ENCODE assay signal across 20 cellular contexts in genomic region chr10:128113026-128113425, GRCh38. TPM values are rescaled to one million over a fixed set of nuclear protein-coding genes. Genes with fewer than 3 reads are reported as not detected.
DNase-seq lines count a peak whose midpoint lies in the region; ATAC-seq, FAIRE-seq and TF ChIP-seq lines count a peak whose summit lies in the region.
"Had no signal": no experiment of that assay in that cellular context is flagged by ENCODE, and none has a peak within 500 bp of the region (broad histone marks: within the 10 kb centered on the region; RNA-seq: fewer than 3 reads in every experiment).

No MANE protein-coding gene starts in this region.

- TF ChIP-seq POLR2A in GM12878 (IDR thresholded peaks at IDR 0.05; ENCODE audit: low read depth, low read length) (no peak), adrenal gland (IDR thresholded peaks at IDR 0.05) (no peak)

- CTCF ChIA-PET in activated CD4-positive, alpha-beta T cell treated with anti-CD3 and anti-CD28 coated beads, Interleukin-2, amount 10 ng/mL, durations not matched to agents 7 days and 5 days (lab: Charles Lee), result interaction anchor here (1.1 to 5.1 kb wide), 4 partner anchors 9 to 44 kb away, joined by 3 to 19 read pairs (median 3); no protein-coding TSS in a partner anchor
- CTCF ChIA-PET in GM12878 (lab: Yijun Ruan, JAX), result interaction anchor here (0.7 to 1.0 kb wide), 2 partner anchors 38 to 41 kb away, joined by 3 read pairs; no protein-coding TSS in a partner anchor
- CTCF ChIA-PET in CD8-positive, alpha-beta T cell (lab: Charles Lee), result no interaction called here

- H3K9me3 ChIP-seq in DND-41 (ENCODE audit: insufficient read depth, low read length, severe bottlenecking) (no peaks in the 10 kb centered on the region), GM12878 (replicated peaks; ENCODE audit: control insufficient read depth, insufficient read depth, low read length) (no peaks in the 10 kb centered on the region), adrenal gland (replicated peaks in 1 of 3) (no peaks in the 10 kb centered on the region)
- no peaks in the 10 kb centered on the region for H3K9me3 ChIP-seq in CD8-positive, alpha-beta T cell (ENCODE audit: low read length)
- H3K9me3 ChIP-seq: BLaER1 treated with 17β-estradiol and CSF1 and Interleukin-3, amounts not matched to agents 10 nM and 100 nM; Caco-2 had no signal

- peak overlapping the region; percentile 19 for H3K27ac Mint-ChIP-seq in activated CD4-positive, alpha-beta T cell treated with anti-CD3 and anti-CD28 coated beads, Interleukin-2, amount 10 ng/mL, durations not matched to agents 7 days and 5 days
- H3K27ac Mint-ChIP-seq in activated CD4-positive, alpha-beta T cell treated with anti-CD3 and anti-CD28 coated beads, Interleukin-2, amount 10 ng/mL, durations not matched to agents 24 days and 14 days, result no peak overlapping the region
- H3K27ac Mint-ChIP-seq in CD8-positive, alpha-beta T cell, result no peak overlapping the region
- H3K27ac Mint-ChIP-seq: B cell had no signal

- ATAC-seq in DND-41 (ENCODE audit: insufficient read depth, low read depth), result 0 out of 3 replicates have a peak, but pooled peaks have one; percentile 39
- no peak for ATAC-seq in GM12878
- no peak for ATAC-seq in CD8-positive, alpha-beta T cell

- H3K27me3 ChIP-seq in DND-41 (ENCODE audit: insufficient read depth, low read length, poor library complexity) (no peaks in the 10 kb centered on the region), GM12878 (replicated peaks in 1 of 2; ENCODE audit: control insufficient read depth in 2 of 2, insufficient read depth in 2 of 2, low read length in 1 of 2) (no peaks in the 10 kb centered on the region), adrenal gland (no peaks in the 10 kb centered on the region)
- H3K27me3 ChIP-seq in CD8-positive, alpha-beta T cell (ENCODE audit: insufficient read depth, low read length), result no peaks in the 10 kb centered on the region
- H3K27me3 ChIP-seq: BLaER1 treated with 17β-estradiol and CSF1 and Interleukin-3, amounts not matched to agents 10 nM and 100 nM had no signal

- in situ Hi-C loops in GM12878 (cut with MboI), result no loop called here

- H3K9ac ChIP-seq in DND-41 (ENCODE audit: low read depth, low read length), result no peak overlapping the region
- H3K9ac ChIP-seq in GM12878 (ENCODE audit: control insufficient read depth, insufficient read depth, low read length), result no peak overlapping the region
- H3K9ac ChIP-seq: BLaER1 treated with 17β-estradiol and CSF1 and Interleukin-3, amounts not matched to agents 10 nM and 100 nM; GM23248; KMS-11 had no signal

- H3K4me1 ChIP-seq in DND-41 (ENCODE audit: insufficient read depth, low read length) (no peaks in the 10 kb centered on the region), GM12878 (ENCODE audit: control insufficient read depth, insufficient read depth, low read length) (no peaks in the 10 kb centered on the region), adrenal gland (replicated peaks in 1 of 2) (no peaks in the 10 kb centered on the region)
- no peaks in the 10 kb centered on the region for H3K4me1 ChIP-seq in CD8-positive, alpha-beta T cell (ENCODE audit: insufficient read depth, low read length)
- H3K4me1 ChIP-seq: Caco-2 had no signal

- H4K20me1 ChIP-seq in DND-41 (ENCODE audit: insufficient read depth, low read length), result peaks cover 73% of the 10 kb centered on the region
- H4K20me1 ChIP-seq in GM12878 (ENCODE audit: control insufficient read depth, insufficient read depth), result no peaks in the 10 kb centered on the region

- H2AFZ ChIP-seq in DND-41 (ENCODE audit: low read depth, low read length) (no peak overlapping the region), GM12878 (ENCODE audit: control insufficient read depth, low read depth, low read length) (no peak overlapping the region)
- H2AFZ ChIP-seq: GM23248 had no signal

- SMC1A ChIA-PET in GM12878 (lab: Charles Lee; ENCODE audit: uncharacterized antibody, unreplicated experiment), result no interaction called here

- intact Hi-C loops in activated CD4-positive, alpha-beta T cell treated with anti-CD3 and anti-CD28 coated beads, Interleukin-2, amount 10 ng/mL, durations not matched to agents 24 days and 14 days (cut with micrococcal nuclease), result no loop called here
- intact Hi-C loops in GM12878 (cut with micrococcal nuclease; ENCODE audit: unreplicated experiment) (no loop called here), adrenal gland (cut with DNase I) (no loop called here)
- intact Hi-C loops in CD8-positive, alpha-beta T cell (cut with DNase I, micrococcal nuclease), result no loop called here

- H3K27me3 Mint-ChIP-seq in activated CD4-positive, alpha-beta T cell treated with anti-CD3 and anti-CD28 coated beads, Interleukin-2, amount 10 ng/mL, durations not matched to agents 7 days and 5 days, result no peaks in the 10 kb centered on the region
- H3K27me3 Mint-ChIP-seq in activated CD4-positive, alpha-beta T cell treated with anti-CD3 and anti-CD28 coated beads, Interleukin-2, amount 10 ng/mL, durations not matched to agents 24 days and 14 days, result no peaks in the 10 kb centered on the region
- H3K27me3 Mint-ChIP-seq in CD8-positive, alpha-beta T cell (ENCODE audit: low read depth), result no peaks in the 10 kb centered on the region
- H3K27me3 Mint-ChIP-seq: B cell; CD4-positive, CD25-positive, alpha-beta regulatory T cell had no signal

- H3K9me3 Mint-ChIP-seq in activated CD4-positive, alpha-beta T cell treated with anti-CD3 and anti-CD28 coated beads, Interleukin-2, amount 10 ng/mL, durations not matched to agents 7 days and 5 days, result no peaks in the 10 kb centered on the region
- H3K9me3 Mint-ChIP-seq in activated CD4-positive, alpha-beta T cell treated with anti-CD3 and anti-CD28 coated beads, Interleukin-2, amount 10 ng/mL, durations not matched to agents 24 days and 14 days, result no peaks in the 10 kb centered on the region
- no peaks in the 10 kb centered on the region for H3K9me3 Mint-ChIP-seq in CD8-positive, alpha-beta T cell
- H3K9me3 Mint-ChIP-seq: CD4-positive, CD25-positive, alpha-beta regulatory T cell had no signal

- POLR2A ChIA-PET in activated CD4-positive, alpha-beta T cell treated with anti-CD3 and anti-CD28 coated beads, Interleukin-2, amount 10 ng/mL, durations not matched to agents 7 days and 5 days (lab: Charles Lee), result no interaction called here
- POLR2A ChIA-PET in GM12878 (lab: Charles Lee), result interaction anchor here (1.0 kb wide), 1 partner anchor 10 kb away, joined by 3 read pairs; no protein-coding TSS in a partner anchor
- POLR2A ChIA-PET in CD8-positive, alpha-beta T cell (lab: Charles Lee), result no interaction called here

- H3K4me1 Mint-ChIP-seq in activated CD4-positive, alpha-beta T cell treated with anti-CD3 and anti-CD28 coated beads, Interleukin-2, amount 10 ng/mL, durations not matched to agents 7 days and 5 days, result peaks cover 33% of the 10 kb centered on the region
- H3K4me1 Mint-ChIP-seq in activated CD4-positive, alpha-beta T cell treated with anti-CD3 and anti-CD28 coated beads, Interleukin-2, amount 10 ng/mL, durations not matched to agents 24 days and 14 days, result peaks cover 15% of the 10 kb centered on the region
- no peaks in the 10 kb centered on the region for H3K4me1 Mint-ChIP-seq in CD8-positive, alpha-beta T cell (ENCODE audit: low read depth)
- H3K4me1 Mint-ChIP-seq: B cell had no signal

- TF ChIP-seq CTCF in DND-41 (IDR thresholded peaks at IDR 0.05; ENCODE audit: borderline replicate concordance, extremely low read depth, low read length, poor library complexity, severe bottlenecking), result no peak
- no peak for TF ChIP-seq CTCF in GM12878 (IDR thresholded peaks at IDR 0.05 in 2 of 3, conservative IDR thresholded peaks at IDR 0.05 in 1 of 3; ENCODE audit: control insufficient read depth in 2 of 3, extremely low read depth in 1 of 3, insufficient read depth in 1 of 3, low read depth in 3 of 3, low read length in 3 of 3)
- no peak for TF ChIP-seq CTCF in adrenal gland (IDR thresholded peaks at IDR 0.05)
- TF ChIP-seq CTCF in CD8-positive, alpha-beta T cell (IDR thresholded peaks at IDR 0.05), result no peak

- TF ChIP-seq RAD21 in Ishikawa (IDR thresholded peaks at IDR 0.05; ENCODE audit: low read depth) (no peak), GM12878 (IDR thresholded peaks at IDR 0.05; ENCODE audit: insufficient read depth, low read depth, low read length) (no peak)

- no peak overlapping the region for H3K4me2 ChIP-seq in DND-41 (ENCODE audit: insufficient read depth, low read length)
- no peak overlapping the region for H3K4me2 ChIP-seq in GM12878 (ENCODE audit: control insufficient read depth, insufficient read depth)
- H3K4me2 ChIP-seq: BLaER1 treated with 17β-estradiol and CSF1 and Interleukin-3, amounts not matched to agents 10 nM and 100 nM; KMS-11 had no signal

- H3K4me3 ChIP-seq in DND-41 (ENCODE audit: low read depth in 1 of 2, low read length in 2 of 2), result no peak overlapping the region
- H3K4me3 ChIP-seq in GM12878, result no peak overlapping the region
- H3K4me3 ChIP-seq in adrenal gland, result no peak overlapping the region
- H3K4me3 ChIP-seq in CD8-positive, alpha-beta T cell (ENCODE audit: low read depth, low read length), result no peak overlapping the region
- H3K4me3 ChIP-seq: BLaER1 treated with 17β-estradiol and CSF1 and Interleukin-3, amounts not matched to agents 10 nM and 100 nM; GM23248 had no signal

- TF ChIP-seq EP300 in Ishikawa (IDR thresholded peaks at IDR 0.05; ENCODE audit: borderline replicate concordance) (no peak), GM12878 (IDR thresholded peaks at IDR 0.05; ENCODE audit: borderline replicate concordance in 1 of 2, control insufficient read depth in 1 of 2, low read depth in 2 of 2, low read length in 2 of 2) (no peak)

- H3K79me2 ChIP-seq in DND-41 (ENCODE audit: insufficient read depth, low read length) (peaks cover 96% of the 10 kb centered on the region), GM12878 (ENCODE audit: control insufficient read depth, insufficient read depth, low read length) (peaks cover 12% of the 10 kb centered on the region)

- no peak for FAIRE-seq in GM12878 (lab: Jason Lieb, UNC)
- FAIRE-seq: D721Med, GM19239 had no signal

- BruUV-seq in GM12878 (replicated peaks; lab: Mats Ljungman, UMichigan), result no TSS peak

- peaks cover 64% of the 10 kb centered on the region for H3K36me3 Mint-ChIP-seq in activated CD4-positive, alpha-beta T cell treated with anti-CD3 and anti-CD28 coated beads, Interleukin-2, amount 10 ng/mL, durations not matched to agents 7 days and 5 days (ENCODE audit: low read depth)
- H3K36me3 Mint-ChIP-seq in activated CD4-positive, alpha-beta T cell treated with anti-CD3 and anti-CD28 coated beads, Interleukin-2, amount 10 ng/mL, durations not matched to agents 24 days and 14 days (ENCODE audit: low read depth), result peaks cover 64% of the 10 kb centered on the region
- no peaks in the 10 kb centered on the region for H3K36me3 Mint-ChIP-seq in CD8-positive, alpha-beta T cell
- H3K36me3 Mint-ChIP-seq: CD4-positive, CD25-positive, alpha-beta regulatory T cell had no signal

- H3K36me3 ChIP-seq in DND-41 (ENCODE audit: insufficient read depth, low read length) (peaks cover 100% of the 10 kb centered on the region), GM12878 (ENCODE audit: control insufficient read depth in 2 of 2, insufficient read depth in 2 of 2, low read length in 1 of 2) (peaks cover 42 to 64% of the 10 kb centered on the region in 2 experiments), adrenal gland (replicated peaks in 1 of 2) (no peaks in the 10 kb centered on the region)
- no peaks in the 10 kb centered on the region for H3K36me3 ChIP-seq in CD8-positive, alpha-beta T cell (ENCODE audit: insufficient read depth, low read length)

- H3K27ac ChIP-seq in DND-41 (ENCODE audit: low read length) (no peak overlapping the region), GM12878 (ENCODE audit: control insufficient read depth, insufficient read depth) (no peak overlapping the region), adrenal gland (no peak overlapping the region)
- no peak overlapping the region for H3K27ac ChIP-seq in CD8-positive, alpha-beta T cell (ENCODE audit: low read depth, low read length)
- H3K27ac ChIP-seq: BLaER1 treated with 17β-estradiol and CSF1 and Interleukin-3, amounts not matched to agents 10 nM and 100 nM; GM23248; KMS-11 had no signal

- WGBS in GM12878 (ENCODE audit: insufficient coverage, insufficient replicate concordance, low lambda C conversion rate, missing lambda C conversion rate), result 94% methylated on average over 13 of the region's 13 CpGs
- 93 to 97% (median 94%) methylated on average over 13 of the region's 13 CpGs for WGBS in adrenal gland, 4 donors

- RAD21 ChIA-PET in GM12878 (lab: Charles Lee; ENCODE audit: unreplicated experiment), result no interaction called here

- no peak for DNase-seq in activated CD4-positive, alpha-beta T cell treated with anti-CD3 and anti-CD28 coated beads, Interleukin-2, amount 10 ng/mL, durations not matched to agents 7 days and 5 days
- no peak for DNase-seq in activated CD4-positive, alpha-beta T cell treated with anti-CD3 and anti-CD28 coated beads, Interleukin-2, amount 10 ng/mL, durations not matched to agents 24 days and 14 days
- no peak for DNase-seq in DND-41
- DNase-seq in GM12878 (ENCODE audit: low read depth, low spot score), result no peak
- no peak for DNase-seq in adrenal gland
- no peak for DNase-seq in CD8-positive, alpha-beta T cell
- DNase-seq in DMS53 (lab: John Stamatoyannopoulos, UW), result no peak
- DNase-seq: 8988T; Caco-2; CD4-positive, CD25-positive, alpha-beta regulatory T cell; DMS79; GF-D8; GM23248; H7 had no signal

- H3K4me3 Mint-ChIP-seq in activated CD4-positive, alpha-beta T cell treated with anti-CD3 and anti-CD28 coated beads, Interleukin-2, amount 10 ng/mL, durations not matched to agents 7 days and 5 days, result no peak overlapping the region
- no peak overlapping the region for H3K4me3 Mint-ChIP-seq in activated CD4-positive, alpha-beta T cell treated with anti-CD3 and anti-CD28 coated beads, Interleukin-2, amount 10 ng/mL, durations not matched to agents 24 days and 14 days
- H3K4me3 Mint-ChIP-seq in CD8-positive, alpha-beta T cell, result no peak overlapping the region
- H3K4me3 Mint-ChIP-seq: B cell; CD4-positive, CD25-positive, alpha-beta regulatory T cell had no signal

RNA-seq across cellular contexts. Expression of gene MKI67, which starts 13.2 kb away (rescaled TPM):
- 100 to 1,000 TPM; 328 to 345 TPM for total RNA-seq in activated CD4-positive, alpha-beta T cell treated with anti-CD3 and anti-CD28 coated beads, Interleukin-2, amount 10 ng/mL, durations not matched to agents 7 days and 5 days
- 161 and 164 TPM in 2 replicates for total RNA-seq in activated CD4-positive, alpha-beta T cell treated with anti-CD3 and anti-CD28 coated beads, Interleukin-2, amount 10 ng/mL, durations not matched to agents 24 days and 14 days
- total RNA-seq in GM12878 (2013; cell fraction: nucleolus; rRNA removed), result 83.4 and 83.6 TPM in 2 replicates
- total RNA-seq in GM12878 (2014; rRNA removed), result 72.0 and 89.6 TPM in 2 replicates
- total RNA-seq in GM12878 (2014; rRNA removed; fragmentation: Illumina TruSeq; extraction: Trizol), result 75.9 and 82.4 TPM in 2 replicates
- 168 and 183 TPM in 2 replicates for total RNA-seq in GM12878 (2021)
- 35.4 TPM for polyA plus RNA-seq in GM12878 (2011; ENCODE audit: low read depth)
- 53.4 and 54.7 TPM in 2 replicates for polyA plus RNA-seq in GM12878 (2011; rRNA removed)
- 49.7 and 61.9 TPM in 2 replicates for polyA plus RNA-seq in GM12878 (2011; cell fraction: cytosol; rRNA removed)
- polyA plus RNA-seq in GM12878 (2011; cell fraction: nucleus; rRNA removed), result 147 and 191 TPM in 2 replicates
- 44.4 and 49.8 TPM in 2 replicates for polyA plus RNA-seq in GM12878 (2012)
- polyA plus RNA-seq in GM12878 (2014; fragmentation: Illumina TruSeq; extraction: Trizol), result 174 and 182 TPM in 2 replicates
- polyA plus RNA-seq in GM12878 (2014; fragmentation: Nextera tagmentation; extraction: Ambion mirVana), result 10 to 100 TPM; 22.3 to 37.5 TPM
- 76.3 and 88.9 TPM in 2 replicates for polyA plus RNA-seq in GM12878 (2014; rRNA removed)
- 100 to 1,000 TPM; 143 to 148 TPM for polyA plus RNA-seq in GM12878 (2016; fragmentation: Nextera tagmentation; extraction: Ambion mirVana)
- polyA minus RNA-seq in GM12878 (2011; rRNA and poly(A)+ RNA removed), result 51.4 and 64.0 TPM in 2 replicates
- 61.1 and 66.3 TPM in 2 replicates for polyA minus RNA-seq in GM12878 (2011; cell fraction: cytosol; rRNA and poly(A)+ RNA removed)
- 61.4 and 96.2 TPM in 2 replicates for polyA minus RNA-seq in GM12878 (2011; cell fraction: nucleus; rRNA and poly(A)+ RNA removed)
- 1 to 10 TPM; 1.5 to 5.7 (median 3.6) TPM for total RNA-seq in adrenal gland
- polyA plus RNA-seq in adrenal gland, result 1 to 10 TPM in 1 of 3 donors, under 1 TPM in 2; 0.30 to 2.4 (median 0.40) TPM
- 1 to 10 TPM; 1.5 to 1.9 TPM for total RNA-seq in CD8-positive, alpha-beta T cell

Comparison
In these comparisons a context has a peak if more than half of its experiments do, and no peak if none do; other contexts are left out.
1. RNA of gene MKI67, which starts 13.2 kb away (total RNA-seq): 328 to 345 TPM in activated CD4-positive, alpha-beta T cell treated with anti-CD3 and anti-CD28 coated beads, Interleukin-2, amount 10 ng/mL, durations not matched to agents 7 days and 5 days, 161 to 164 TPM in activated CD4-positive, alpha-beta T cell treated with anti-CD3 and anti-CD28 coated beads, Interleukin-2, amount 10 ng/mL, durations not matched to agents 24 days and 14 days and 72.0 to 183 TPM in GM12878; 1.5 to 5.7 TPM in adrenal gland and 1.5 to 1.9 TPM in CD8-positive, alpha-beta T cell; every median in the first group is over 10 times any median in the second.